8 cellular contexts compared by ENCODE assay signal in genomic region chr1:238601601-238602000, GRCh38.
DNase-seq lines count a peak whose midpoint lies in the region; ATAC-seq, FAIRE-seq and TF ChIP-seq lines count a peak whose summit lies in the region.
"Not testable (repeated sequence)": the region's sequence is repeated elsewhere in the genome, so short reads cannot be mapped to it uniquely, and the experiment has no call there.

No MANE protein-coding gene starts in this region.

- not testable (repeated sequence) for H4K20me1 ChIP-seq in H1 (replicated peaks in 1 of 2; ENCODE audit: control insufficient read depth in 1 of 2, insufficient read depth in 2 of 2, low read length in 2 of 2); osteoblast (ENCODE audit: insufficient read depth, low read length)

- H3K4me1 ChIP-seq in A673 (ENCODE audit: insufficient read depth, low read length, poor library complexity, severe bottlenecking); H1 (replicated peaks in 1 of 4; ENCODE audit: control insufficient read depth in 3 of 4, insufficient read depth in 4 of 4, low read length in 3 of 4); osteoblast (ENCODE audit: insufficient read depth, low read length): not testable (repeated sequence)

- H3K23ac ChIP-seq in H1 (ENCODE audit: insufficient read length), result not testable (repeated sequence)

- not testable (repeated sequence) for H3K27me3 ChIP-seq in A673 (replicated peaks; ENCODE audit: insufficient read depth, low read depth, low read length, poor library complexity); H1 (replicated peaks in 1 of 4; ENCODE audit: control insufficient read depth in 3 of 4, extremely low read depth in 1 of 4, insufficient read depth in 3 of 4, low read length in 3 of 4); osteoblast (ENCODE audit: insufficient read depth, low read length)

- not testable (repeated sequence) for H2BK12ac ChIP-seq in H1 (ENCODE audit: low read depth, low read length)

- intact Hi-C loops in A673 (cut with micrococcal nuclease; ENCODE audit: unreplicated experiment), result not testable (repeated sequence)

- TF ChIP-seq EP300 in H1 (IDR thresholded peaks at IDR 0.05; ENCODE audit: borderline replicate concordance in 1 of 2, low read depth in 2 of 2, low read length in 2 of 2), result not testable (repeated sequence)

- not testable (repeated sequence) for H3K9ac ChIP-seq in H1 (replicated peaks in 1 of 4; ENCODE audit: extremely low read depth in 1 of 4, low read depth in 3 of 4, low read length in 3 of 4)

- H3K56ac ChIP-seq in H1 (replicated peaks; ENCODE audit: insufficient read length, low read depth, low read length), result not testable (repeated sequence)

- not testable (repeated sequence) for TF ChIP-seq RAD21 in H1 (IDR thresholded peaks at IDR 0.05 in 1 of 2, conservative IDR thresholded peaks at IDR 0.05 in 1 of 2; ENCODE audit: low read depth in 2 of 2, low read length in 2 of 2)

- H3K14ac ChIP-seq in H1 (ENCODE audit: insufficient read length), result not testable (repeated sequence)

- not testable (repeated sequence) for H3K4ac ChIP-seq in H1 (replicated peaks; ENCODE audit: insufficient read length, low read depth, low read length)

- not testable (repeated sequence) for H3K9me3 ChIP-seq in A673 (ENCODE audit: low read depth, low read length, poor library complexity, severe bottlenecking); H1 (ENCODE audit: insufficient read depth in 2 of 2, low read depth in 1 of 2, low read length in 1 of 2); osteoblast (ENCODE audit: low read depth, low read length)

- H3K27ac ChIP-seq in A673 (ENCODE audit: low read depth, low read length, poor library complexity, severe bottlenecking); H1 (ENCODE audit: low read depth, low read length); osteoblast (ENCODE audit: low read depth, low read length): not testable (repeated sequence)

- H3K79me1 ChIP-seq in H1 (ENCODE audit: low read depth, low read length), result not testable (repeated sequence)

- not testable (repeated sequence) for H4K8ac ChIP-seq in H1 (ENCODE audit: extremely low read depth, insufficient read depth, low read length)

- H3K36me3 ChIP-seq in A673 (ENCODE audit: insufficient read depth, low read length, poor library complexity, severe bottlenecking); H1 (ENCODE audit: control insufficient read depth in 2 of 4, insufficient read depth in 4 of 4, low read length in 3 of 4); osteoblast (ENCODE audit: insufficient read depth, low read length): not testable (repeated sequence)

- not testable (repeated sequence) for H3K9me3 Mint-ChIP-seq in WTC11

- H3K4me1 Mint-ChIP-seq in WTC11, result not testable (repeated sequence)

- not testable (repeated sequence) for TF ChIP-seq CTCF in A673 (conservative IDR thresholded peaks at IDR 0.05; ENCODE audit: low read depth, low read length); WTC11 (IDR thresholded peaks at IDR 0.05); H1 (IDR thresholded peaks at IDR 0.05; ENCODE audit: control extremely low read depth in 1 of 3, insufficient read depth in 1 of 3, low read depth in 1 of 3, low read length in 3 of 3); osteoblast (IDR thresholded peaks at IDR 0.05; ENCODE audit: extremely low read depth, low read depth, low read length)

- 0 out of 2 replicates have a peak, but pooled peaks have one; percentile 20 for ATAC-seq in WTC11

- not testable (repeated sequence) for H4K5ac ChIP-seq in H1 (ENCODE audit: insufficient read length, low read depth, low read length)

- H2AK5ac ChIP-seq in H1 (ENCODE audit: low read depth, low read length), result not testable (repeated sequence)

- in situ Hi-C loops in KBM-7 (cut with MboI; ENCODE audit: low pct_unique_long_range_greater_than_20kb, low sequenced_read_pairs), result not testable (repeated sequence)

- H2BK20ac ChIP-seq in H1 (ENCODE audit: low read length), result not testable (repeated sequence)

- H2BK120ac ChIP-seq in H1 (replicated peaks; ENCODE audit: low read depth, low read length), result not testable (repeated sequence)

- not testable (repeated sequence) for H4K91ac ChIP-seq in H1 (replicated peaks; ENCODE audit: insufficient read length, low read length)

- not testable (repeated sequence) for TF ChIP-seq POLR2A in H1 (IDR thresholded peaks at IDR 0.05; ENCODE audit: control extremely low read depth in 1 of 2, low read depth in 2 of 2, low read length in 2 of 2)

- not testable (repeated sequence) for H3K27ac Mint-ChIP-seq in WTC11

- H2BK15ac ChIP-seq in H1 (ENCODE audit: low read length), result not testable (repeated sequence)

- DNase-seq in A673 (ENCODE audit: low spot score) (peak; percentile 10), EH (ENCODE audit: low read depth) (peak; percentile 3), KBM-7 (peak; percentile 20), MV-4-11 (lab: John Stamatoyannopoulos, UW) (peak; percentile 45), fibroblast of peridontal ligament (ENCODE audit: extremely low read depth) (peak; percentile 70)
- not testable (repeated sequence) for DNase-seq in WTC11 (ENCODE audit: low spot score); H1 (ENCODE audit: low read depth in 1 of 2, low spot score in 2 of 2); osteoblast (ENCODE audit: insufficient read length, low spot score, missing footprints)

- not testable (repeated sequence) for H2AFZ ChIP-seq in H1 (ENCODE audit: low read length)
- peak overlapping the region; percentile 3 for H2AFZ ChIP-seq in osteoblast (ENCODE audit: low read length)

- H3K79me2 ChIP-seq in H1 (ENCODE audit: control insufficient read depth in 1 of 2, insufficient read depth in 2 of 2, low read length in 2 of 2); osteoblast (ENCODE audit: insufficient read depth, low read length): not testable (repeated sequence)

- not testable (repeated sequence) for H3K4me2 ChIP-seq in H1 (ENCODE audit: insufficient read depth in 1 of 2, low read depth in 2 of 2, low read length in 2 of 2); osteoblast (ENCODE audit: insufficient read depth, low read length)

- not testable (repeated sequence) for H3K23me2 ChIP-seq in H1 (ENCODE audit: low read depth, low read length)

- H3K4me3 ChIP-seq in A673 (ENCODE audit: low read depth, low read length, poor library complexity, severe bottlenecking); H1 (ENCODE audit: extremely low read depth in 1 of 4, insufficient read depth in 2 of 4, low read depth in 3 of 4, low read length in 4 of 4); osteoblast (ENCODE audit: insufficient read depth, low read length): not testable (repeated sequence)

- H3K36me3 Mint-ChIP-seq in WTC11, result not testable (repeated sequence)

- not testable (repeated sequence) for H3K18ac ChIP-seq in H1 (ENCODE audit: extremely low read depth, low read length)

- not testable (repeated sequence) for H3K27me3 Mint-ChIP-seq in WTC11 (ENCODE audit: low read depth)

- H3K4me3 Mint-ChIP-seq in WTC11, result not testable (repeated sequence)

- not testable (repeated sequence) for BruUV-seq in A673 (replicated peaks; lab: Mats Ljungman, UMichigan)

- CTCF ChIA-PET in A673 (lab: Charles Lee); WTC11 (lab: Charles Lee); H1 (lab: Charles Lee; ENCODE audit: partially characterized antibody): not testable (repeated sequence)

- peak; percentile 73 for FAIRE-seq in H1 (lab: Jason Lieb, UNC)

- POLR2A ChIA-PET in A673 (lab: Charles Lee; ENCODE audit: low non-redundant PET); WTC11 (lab: Charles Lee); H1 (lab: Charles Lee; ENCODE audit: partially characterized antibody): not testable (repeated sequence)

- 88% methylated on average over 2 of the region's 2 CpGs; no CpG with 5 or more reads in 1 of the 2 experiments for WGBS in H1 (ENCODE audit: extremely low coverage in 1 of 2, insufficient coverage in 1 of 2, insufficient read length in 1 of 2, insufficient replicate concordance in 2 of 2, low coverage in 1 of 2, low lambda C conversion rate in 2 of 2, missing lambda C conversion rate in 1 of 2), 2 experiments

- H2BK5ac ChIP-seq in H1 (ENCODE audit: low read depth, low read length), result not testable (repeated sequence)
